ENCODE assay signal across 8 cellular contexts in the genomic region with DNA sequence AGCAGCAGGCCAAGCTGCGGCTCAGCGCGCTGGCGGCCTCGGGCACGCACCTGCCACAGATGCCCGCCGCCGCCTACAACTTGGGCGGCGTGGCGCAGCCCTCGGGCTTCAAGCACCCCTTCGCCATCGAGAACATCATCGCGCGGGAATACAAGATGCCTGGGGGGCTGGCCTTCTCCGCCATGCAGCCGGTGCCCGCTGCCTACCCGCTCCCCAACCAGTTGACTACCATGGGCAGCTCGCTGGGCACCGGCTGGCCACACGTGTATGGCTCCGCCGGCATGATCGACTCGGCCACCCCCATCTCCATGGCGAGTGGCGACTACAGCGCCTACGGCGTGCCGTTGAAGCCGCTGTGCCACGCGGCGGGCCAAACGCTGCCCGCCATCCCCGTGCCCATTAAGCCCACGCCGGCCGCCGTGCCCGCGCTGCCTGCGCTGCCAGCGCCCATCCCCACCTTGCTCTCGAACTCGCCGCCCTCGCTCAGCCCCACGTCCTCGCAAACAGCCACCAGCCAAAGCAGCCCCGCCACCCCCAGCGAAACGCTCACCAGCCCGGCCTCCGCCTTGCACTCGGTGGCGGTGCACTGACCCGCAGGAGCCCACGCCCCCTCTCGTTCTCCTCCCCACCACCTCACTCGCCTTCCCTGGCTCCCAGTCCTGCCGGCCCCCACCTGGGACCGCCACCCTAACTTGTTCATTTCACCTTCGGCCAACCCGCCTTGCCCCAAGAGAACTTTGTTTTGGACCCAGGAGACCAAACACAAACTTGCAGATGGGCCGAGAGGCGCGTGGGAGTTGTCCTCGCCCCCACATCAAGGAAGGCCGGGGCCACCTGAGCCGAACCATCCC. TPM values are rescaled to one million over a fixed set of nuclear protein-coding genes. Genes with fewer than 3 reads are reported as not detected.
A peak's percentile ranks its signal among the peaks of the same experiment; 100 is the strongest.
DNase-seq lines count a peak whose midpoint lies in the region; ATAC-seq lines count a peak whose summit lies in the region.

No MANE protein-coding gene starts in this region.

- no CpG with 5 or more reads among the region's 77 CpGs for WGBS in neuronal stem cell (ENCODE audit: extremely low coverage in 2 of 2, insufficient read length in 2 of 2, insufficient replicate concordance in 1 of 2), 2 donors

- no peak overlapping the region for H4K91ac ChIP-seq in neuronal stem cell (ENCODE audit: low read depth, low read length, poor library complexity)

- H2BK120ac ChIP-seq in neuronal stem cell (ENCODE audit: low read depth, low read length), result no peak overlapping the region

- H3K36me3 ChIP-seq in effector memory CD4-positive, alpha-beta T cell (ENCODE audit: control insufficient read depth, insufficient read depth, low read length), result no peaks in the 10 kb centered on the region
- peaks cover 0 to 30% of the 10 kb centered on the region in 2 donors for H3K36me3 ChIP-seq in neuronal stem cell (replicated peaks in 1 of 2; ENCODE audit: control insufficient read depth in 2 of 2, insufficient read depth in 2 of 2, low read length in 2 of 2)

- H2BK5ac ChIP-seq in neuronal stem cell (ENCODE audit: low read length), result peak overlapping the region; percentile 58

- no peak overlapping the region for H4K8ac ChIP-seq in neuronal stem cell (ENCODE audit: low read depth, low read length)

- ATAC-seq in GM18498 (IDR thresholded peaks at IDR 0.05; ENCODE audit: unreplicated experiment), result peak; percentile 32
- ATAC-seq in HG02798 (IDR thresholded peaks at IDR 0.05; ENCODE audit: poor library complexity, unreplicated experiment), result no peak
- ATAC-seq in HG03342 (IDR thresholded peaks at IDR 0.05; ENCODE audit: unreplicated experiment), result no peak

- H3K14ac ChIP-seq in neuronal stem cell (ENCODE audit: low read length), result peak overlapping the region; percentile 58

- H3K9me3 ChIP-seq in effector memory CD4-positive, alpha-beta T cell (ENCODE audit: control insufficient read depth, low read length), result no peaks in the 10 kb centered on the region
- H3K9me3 ChIP-seq in neuronal stem cell (replicated peaks in 1 of 2; ENCODE audit: control insufficient read depth in 2 of 2, insufficient read depth in 1 of 2, low read depth in 1 of 2, low read length in 2 of 2), result no peaks in the 10 kb centered on the region

- peak overlapping the region; percentile 82 for H2BK15ac ChIP-seq in neuronal stem cell (ENCODE audit: low read length)

- peaks cover 28% of the 10 kb centered on the region for H3K4me1 ChIP-seq in effector memory CD4-positive, alpha-beta T cell (ENCODE audit: control insufficient read depth, insufficient read depth, low read length, poor library complexity, severe bottlenecking)
- H3K4me1 ChIP-seq in neuronal stem cell (ENCODE audit: control insufficient read depth in 2 of 2, insufficient read depth in 1 of 2, low read depth in 1 of 2, low read length in 2 of 2), result peaks cover 21 to 47% of the 10 kb centered on the region in 2 donors

- peak; percentile 67 for DNase-seq in NCI-H1105 treated with DMSO at 0.1 percent for 48 hours (lab: John Stamatoyannopoulos, UW)
- no peak for DNase-seq in effector memory CD4-positive, alpha-beta T cell
- DNase-seq in neuronal stem cell (ENCODE audit: low spot score), result no peak
- DNase-seq in NCI-H526 (lab: John Stamatoyannopoulos, UW), result no peak
- no peak for DNase-seq in cortex of kidney (lab: John Stamatoyannopoulos, UW)

- H2AFZ ChIP-seq in neuronal stem cell (ENCODE audit: low read length), result peak overlapping the region; percentile 66

- H2BK12ac ChIP-seq in neuronal stem cell (ENCODE audit: low read length), result peak overlapping the region; percentile 49

- H3K79me1 ChIP-seq in neuronal stem cell (ENCODE audit: low read depth, low read length), result no peaks in the 10 kb centered on the region

- peak overlapping the region; percentile 83 for H3K9ac ChIP-seq in neuronal stem cell (ENCODE audit: low read depth, low read length, poor library complexity)

- no peak overlapping the region for H3K4ac ChIP-seq in neuronal stem cell (ENCODE audit: low read length)

- peak overlapping the region; percentile 93 for H3K4me2 ChIP-seq in neuronal stem cell (ENCODE audit: insufficient read depth, low read length, poor library complexity, severe bottlenecking)

- peak overlapping the region; percentile 72 for H2AK5ac ChIP-seq in neuronal stem cell (ENCODE audit: low read depth, low read length)

- no peak overlapping the region for H3K27ac ChIP-seq in effector memory CD4-positive, alpha-beta T cell (ENCODE audit: insufficient read depth, low read length, poor library complexity, severe bottlenecking)
- H3K27ac ChIP-seq in neuronal stem cell (replicated peaks; ENCODE audit: low read length), result no peak overlapping the region

- H3K4me3 ChIP-seq in effector memory CD4-positive, alpha-beta T cell (ENCODE audit: insufficient read depth, low read depth, low read length, poor library complexity, severe bottlenecking), result peak overlapping the region; percentile 58
- peak overlapping the region; percentile 68 to 83 for H3K4me3 ChIP-seq in neuronal stem cell (ENCODE audit: low read length in 2 of 2)

- peak overlapping the region; percentile 97 for H3K23ac ChIP-seq in neuronal stem cell (ENCODE audit: low read depth, low read length, poor library complexity)

- H3K18ac ChIP-seq in neuronal stem cell (ENCODE audit: low read length), result peak overlapping the region; percentile 86

- H3K27me3 ChIP-seq in effector memory CD4-positive, alpha-beta T cell (replicated peaks; ENCODE audit: control insufficient read depth, insufficient read depth, low read length, poor library complexity, severe bottlenecking), result peaks cover 93% of the 10 kb centered on the region
- peaks cover 0 to 61% (median 30%) of the 10 kb centered on the region in 3 experiments for H3K27me3 ChIP-seq in neuronal stem cell (ENCODE audit: control insufficient read depth in 3 of 3, insufficient read depth in 3 of 3, low read depth in 1 of 3, low read length in 3 of 3)

RNA-seq across cellular contexts. Expression of gene FOXB1, which starts 1.5 kb away (rescaled TPM):
- polyA plus RNA-seq in neuronal stem cell (2013, experiment 1 of 2), result 0.06 TPM
- polyA plus RNA-seq in neuronal stem cell (2013, experiment 2 of 2), result 0.12 TPM
